22 cellular contexts compared by ENCODE assay signal in the genomic region with DNA sequence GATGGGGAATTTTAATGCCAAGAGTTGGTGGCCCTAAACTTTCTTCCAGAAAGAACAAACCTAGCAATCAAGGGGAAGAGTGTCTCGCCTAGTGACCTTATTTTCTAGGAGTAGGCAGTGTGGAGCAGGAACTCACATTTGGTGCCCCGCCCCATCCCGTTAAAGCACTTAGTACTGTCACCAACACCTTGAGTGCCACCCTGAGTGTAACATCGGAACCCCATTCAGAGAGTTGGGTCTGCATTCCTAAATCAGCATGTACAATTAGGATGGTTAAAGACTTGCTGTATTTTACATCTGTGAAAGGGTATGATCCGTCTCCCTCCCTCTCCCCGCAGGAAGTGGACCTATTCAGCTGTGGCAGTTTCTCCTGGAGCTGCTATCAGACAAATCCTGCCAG. TPM values are rescaled to one million over a fixed set of nuclear protein-coding genes. Genes with fewer than 3 reads are reported as not detected.
DNase-seq lines count a peak whose midpoint lies in the region; ATAC-seq and TF ChIP-seq lines count a peak whose summit lies in the region.
"Had no signal": no experiment of that assay in that cellular context is flagged by ENCODE, and none has a peak within 500 bp of the region (broad histone marks: within the 10 kb centered on the region; RNA-seq: fewer than 3 reads in every experiment).

No MANE protein-coding gene starts in this region.

- no peak for ATAC-seq in stimulated activated naive CD8-positive, alpha-beta T cell treated with anti-CD3 and anti-CD28 coated beads, Interleukin-15, amount 100 ng/mL, for 72 hours
- ATAC-seq in stimulated activated naive CD8-positive, alpha-beta T cell treated with anti-CD3 and anti-CD28 coated beads, Interleukin-15, Interleukin-2, amounts not matched to agents 100 U/mL and 50 U/mL, for 24 hours = no peak
- no peak for ATAC-seq in aorta (ENCODE audit: low FRiP score)
- no peak for ATAC-seq in HG03196 (IDR thresholded peaks at IDR 0.05; ENCODE audit: unreplicated experiment)
- ATAC-seq: activated CD8-positive, alpha-beta memory T cell treated with anti-CD3 and anti-CD28 coated beads, Interleukin-2, amount 10 ng/mL, durations not matched to agents 7 days and 5 days had no signal

- intact Hi-C loops in aorta (cut with DNase I) = loop anchor here (5.0 kb wide), 5 partner anchors 91 to 296 kb away; no protein-coding TSS in a partner anchor

- no peaks in the 10 kb centered on the region for H4K20me1 ChIP-seq in hepatocyte (ENCODE audit: insufficient read depth, poor library complexity, severe bottlenecking)

- no peaks in the 10 kb centered on the region for H3K4me1 Mint-ChIP-seq in stimulated activated naive CD8-positive, alpha-beta T cell treated with anti-CD3 and anti-CD28 coated beads, Interleukin-15, amount 100 ng/mL, for 72 hours
- H3K4me1 Mint-ChIP-seq: activated CD8-positive, alpha-beta memory T cell treated with anti-CD3 and anti-CD28 coated beads, Interleukin-2, amount 10 ng/mL, durations not matched to agents 7 days and 5 days; central memory CD8-positive, alpha-beta T cell had no signal

- in situ Hi-C loops in brain microvascular endothelial cell (cut with HindIII; ENCODE audit: low pct_ligation_motif_present, low sequenced_read_pairs) = no loop called here

- no peaks in the 10 kb centered on the region for H3K9me3 Mint-ChIP-seq in stimulated activated naive CD8-positive, alpha-beta T cell treated with anti-CD3 and anti-CD28 coated beads, Interleukin-15, amount 100 ng/mL, for 72 hours
- H3K9me3 Mint-ChIP-seq: central memory CD8-positive, alpha-beta T cell had no signal

- peak overlapping the region; percentile 19 to 40 for H3K27ac Mint-ChIP-seq in stimulated activated naive CD8-positive, alpha-beta T cell treated with anti-CD3 and anti-CD28 coated beads, Interleukin-15, amount 100 ng/mL, for 72 hours
- H3K27ac Mint-ChIP-seq: activated CD8-positive, alpha-beta memory T cell treated with anti-CD3 and anti-CD28 coated beads, Interleukin-2, amount 10 ng/mL, durations not matched to agents 7 days and 5 days had no signal

- peaks cover 27% of the 10 kb centered on the region for H3K79me2 ChIP-seq in hepatocyte

- DNase-seq in stimulated activated naive CD8-positive, alpha-beta T cell treated with anti-CD3 and anti-CD28 coated beads, Interleukin-15, amount 100 ng/mL, for 72 hours = no peak
- no peak for DNase-seq in stimulated activated naive CD8-positive, alpha-beta T cell treated with anti-CD3 and anti-CD28 coated beads, Interleukin-15, Interleukin-2, amounts not matched to agents 100 U/mL and 50 U/mL, for 24 hours
- no peak for DNase-seq in hepatocyte (ENCODE audit: low spot score)
- no peak for DNase-seq in aorta
- no peak for DNase-seq in activated CD4-positive, alpha-beta T cell treated with anti-CD3 and anti-CD28 coated beads, Interleukin-2, amount 50 U/mL, for 4 hours
- no peak for DNase-seq in brain microvascular endothelial cell
- DNase-seq: ACHN; activated CD4-positive, alpha-beta T cell treated with anti-CD3 and anti-CD28 coated beads for 1 hour; activated CD8-positive, alpha-beta memory T cell treated with anti-CD3 and anti-CD28 coated beads, Interleukin-2, amount 10 ng/mL, durations not matched to agents 7 days and 5 days; foreskin melanocyte; HFFc6; NCI-H2171 treated with DMSO at 0.1 percent for 48 hours; NCI-H69; OCI-M1; pancreas; SK-N-SH; stimulated activated CD8-positive, alpha-beta memory T cell treated with anti-CD3 and anti-CD28 coated beads, Interleukin-4, amount 100 ng/mL, for 48 hours had no signal

- no peak overlapping the region for H2AFZ ChIP-seq in hepatocyte

- H3K4me3 ChIP-seq in hepatocyte (no peak overlapping the region), skeletal muscle tissue (ENCODE audit: low read length in 3 of 3) (no peak overlapping the region), aorta (ENCODE audit: low read length in 2 of 2) (no peak overlapping the region), brain microvascular endothelial cell (ENCODE audit: low read depth, low read length) (no peak overlapping the region)
- H3K4me3 ChIP-seq: adrenal gland, pancreas, skin epidermis had no signal

- TF ChIP-seq CTCF in hepatocyte (IDR thresholded peaks at IDR 0.05; ENCODE audit: poor library complexity) = no peak
- TF ChIP-seq CTCF in brain microvascular endothelial cell (IDR thresholded peaks at IDR 0.05; ENCODE audit: low read depth, low read length, missing control alignments) = no peak

- no peaks in the 10 kb centered on the region for H3K9me2 ChIP-seq in hepatocyte (replicated peaks; ENCODE audit: insufficient read depth)
- H3K9me2 ChIP-seq: SK-N-SH had no signal

- H3K4me2 ChIP-seq in hepatocyte = no peak overlapping the region
- H3K4me2 ChIP-seq: SK-N-SH had no signal

- no peak overlapping the region for H3K4me3 Mint-ChIP-seq in stimulated activated naive CD8-positive, alpha-beta T cell treated with anti-CD3 and anti-CD28 coated beads, Interleukin-15, amount 100 ng/mL, for 72 hours
- H3K4me3 Mint-ChIP-seq: activated CD8-positive, alpha-beta memory T cell treated with anti-CD3 and anti-CD28 coated beads, Interleukin-2, amount 10 ng/mL, durations not matched to agents 7 days and 5 days; central memory CD8-positive, alpha-beta T cell; HFFc6 had no signal

- H3K9me3 ChIP-seq in hepatocyte (ENCODE audit: low read depth) (no peaks in the 10 kb centered on the region), skeletal muscle tissue (ENCODE audit: control insufficient read depth in 3 of 3, low read length in 3 of 3) (no peaks in the 10 kb centered on the region), aorta (ENCODE audit: control insufficient read depth, low read length) (no peaks in the 10 kb centered on the region)
- H3K9me3 ChIP-seq: adrenal gland, pancreas had no signal

- WGBS in hepatocyte (ENCODE audit: low lambda C conversion rate, missing lambda C conversion rate) = 95% methylated on average over 6 of the region's 6 CpGs
- whole genome bisulfite sequencing in aorta, 2 donors = 68 to 69% methylated on average over 6 of the region's 6 CpGs

- peaks cover 13% of the 10 kb centered on the region for H3K36me3 ChIP-seq in hepatocyte (replicated peaks; ENCODE audit: insufficient read depth, low read depth)
- H3K36me3 ChIP-seq in skeletal muscle tissue (ENCODE audit: control insufficient read depth in 3 of 3, insufficient read depth in 3 of 3, low read length in 3 of 3) = peaks cover 72 to 80% (median 79%) of the 10 kb centered on the region in 3 donors
- peaks cover 14 to 23% of the 10 kb centered on the region in 2 donors for H3K36me3 ChIP-seq in aorta (ENCODE audit: control insufficient read depth in 1 of 2, insufficient read depth in 2 of 2, low read length in 1 of 2)
- H3K36me3 ChIP-seq in brain microvascular endothelial cell (replicated peaks) = peaks cover 77% of the 10 kb centered on the region

- no peaks in the 10 kb centered on the region for H3K27me3 Mint-ChIP-seq in stimulated activated naive CD8-positive, alpha-beta T cell treated with anti-CD3 and anti-CD28 coated beads, Interleukin-15, amount 100 ng/mL, for 72 hours
- H3K27me3 Mint-ChIP-seq: activated CD8-positive, alpha-beta memory T cell treated with anti-CD3 and anti-CD28 coated beads, Interleukin-2, amount 10 ng/mL, durations not matched to agents 7 days and 5 days; central memory CD8-positive, alpha-beta T cell had no signal

- H3K4me1 ChIP-seq in hepatocyte (ENCODE audit: insufficient read depth) (peaks cover 11% of the 10 kb centered on the region), skeletal muscle tissue (ENCODE audit: control insufficient read depth in 3 of 3, insufficient read depth in 3 of 3, low read length in 3 of 3) (peaks cover 11 to 20% (median 13%) of the 10 kb centered on the region in 3 donors), aorta (ENCODE audit: control insufficient read depth in 1 of 2, insufficient read depth in 2 of 2, low read length in 2 of 2) (peaks cover 0 to 4% of the 10 kb centered on the region in 2 donors)
- H3K4me1 ChIP-seq: pancreas had no signal

- no peak overlapping the region for H3K9ac ChIP-seq in skeletal muscle tissue (ENCODE audit: low read depth in 1 of 3, low read length in 3 of 3)
- H3K9ac ChIP-seq: SK-N-SH had no signal

- no peaks in the 10 kb centered on the region for H3K27me3 ChIP-seq in hepatocyte
- no peaks in the 10 kb centered on the region for H3K27me3 ChIP-seq in skeletal muscle tissue (ENCODE audit: control insufficient read depth in 3 of 3, insufficient read depth in 3 of 3, low read length in 3 of 3)
- no peaks in the 10 kb centered on the region for H3K27me3 ChIP-seq in aorta (ENCODE audit: control insufficient read depth in 1 of 2, insufficient read depth in 2 of 2, low read length in 1 of 2)
- H3K27me3 ChIP-seq in brain microvascular endothelial cell (replicated peaks) = no peaks in the 10 kb centered on the region
- H3K27me3 ChIP-seq: adrenal gland, pancreas had no signal

- H3K27ac ChIP-seq in hepatocyte (peak overlapping the region; percentile 71), skeletal muscle tissue (ENCODE audit: low read depth, low read length) (peak overlapping the region; percentile 61), aorta (ENCODE audit: low read depth in 1 of 2, low read length in 2 of 2) (peak overlapping the region; percentile 51 to 72), brain microvascular endothelial cell (no peak overlapping the region)
- H3K27ac ChIP-seq: pancreas had no signal

RNA-seq across cellular contexts. Expression of a gene that starts 15.5 kb away (rescaled TPM):
- total RNA-seq in hepatocyte = 91.9 and 95.1 TPM in 2 replicates
- 104 and 106 TPM in 2 replicates for polyA plus RNA-seq in hepatocyte
- 20.9 TPM for total RNA-seq in skeletal muscle tissue
- total RNA-seq in aorta = 100 to 1,000 TPM; 145 to 232 TPM
- polyA plus RNA-seq in aorta = 10 to 100 TPM; 40.2 to 76.8 TPM
